In the genomic region with DNA sequence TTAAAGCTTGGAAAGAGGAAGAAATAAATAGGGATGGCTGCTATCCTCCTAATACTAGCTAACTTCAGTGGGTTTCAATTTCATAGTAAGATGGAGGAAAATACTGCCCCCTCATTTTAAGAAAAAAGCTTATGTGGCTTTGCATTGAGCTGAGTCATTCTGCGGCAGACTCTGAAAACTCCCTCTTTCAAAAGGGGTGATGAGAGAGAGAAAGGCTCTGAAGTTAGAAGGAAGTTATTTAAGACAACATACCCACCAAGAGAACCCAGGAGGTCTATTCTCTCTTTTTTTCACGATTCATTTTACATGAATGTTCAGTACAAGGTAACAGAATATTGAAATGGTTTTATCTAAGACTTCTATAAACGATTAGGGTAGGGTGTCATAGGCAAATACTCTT, we compare ENCODE assay signal across 12 cellular contexts. TPM values are rescaled to one million over a fixed set of nuclear protein-coding genes. Genes with fewer than 3 reads are reported as not detected.
A peak's percentile ranks its signal among the peaks of the same experiment; 100 is the strongest.
DNase-seq lines count a peak whose midpoint lies in the region; ATAC-seq and TF ChIP-seq lines count a peak whose summit lies in the region.
"Had no signal": no experiment of that assay in that cellular context is flagged by ENCODE, and none has a peak within 500 bp of the region (broad histone marks: within the 10 kb centered on the region; RNA-seq: fewer than 3 reads in every experiment).

No MANE protein-coding gene starts in this region.

- peaks cover 21% of the 10 kb centered on the region for H3K4me1 Mint-ChIP-seq in T-helper 17 cell
- no peaks in the 10 kb centered on the region for H3K4me1 Mint-ChIP-seq in type B pancreatic cell (ENCODE audit: unreplicated experiment)

- H3K36me3 ChIP-seq in H7 (replicated peaks; ENCODE audit: control insufficient read depth, insufficient read depth, low read length) (no peaks in the 10 kb centered on the region), OCI-LY7 (ENCODE audit: insufficient read depth, low read length) (no peaks in the 10 kb centered on the region)
- H3K36me3 ChIP-seq: upper lobe of right lung had no signal

- peaks cover 100% of the 10 kb centered on the region for H3K27me3 ChIP-seq in H7 (ENCODE audit: control insufficient read depth, insufficient read depth, low read length)

- peak; percentile 64 for ATAC-seq in GM18499 (IDR thresholded peaks at IDR 0.05; ENCODE audit: insufficient read depth, unreplicated experiment)
- peak; percentile 41 for ATAC-seq in GM19463 (IDR thresholded peaks at IDR 0.05; ENCODE audit: unreplicated experiment)
- ATAC-seq in HG03095 (IDR thresholded peaks at IDR 0.05; ENCODE audit: unreplicated experiment): peak; percentile 60
- peak; percentile 40 for ATAC-seq in T-helper 17 cell
- ATAC-seq: left colon, upper lobe of right lung had no signal

- intact Hi-C loops in OCI-LY7 (cut with micrococcal nuclease; ENCODE audit: unreplicated experiment): no loop called here

- TF ChIP-seq CTCF in type B pancreatic cell (conservative IDR thresholded peaks at IDR 0.05) (no peak), OCI-LY7 (conservative IDR thresholded peaks at IDR 0.05; ENCODE audit: low read length) (no peak)

- no peak overlapping the region for H3K27ac Mint-ChIP-seq in T-helper 17 cell
- no peak overlapping the region for H3K27ac Mint-ChIP-seq in type B pancreatic cell

- no peaks in the 10 kb centered on the region for H3K9me2 ChIP-seq in OCI-LY7 (ENCODE audit: insufficient read depth, low read length)

- H3K79me2 ChIP-seq in OCI-LY7 (ENCODE audit: insufficient read depth, low read depth, low read length): no peaks in the 10 kb centered on the region

- CTCF ChIA-PET in OCI-LY7 (lab: Charles Lee; ENCODE audit: unreplicated experiment): no interaction called here

- H3K4me2 ChIP-seq in OCI-LY7 (ENCODE audit: low read length): no peak overlapping the region
- H3K4me2 ChIP-seq: PC-9 had no signal

- H3K36me3 Mint-ChIP-seq in T-helper 17 cell (ENCODE audit: low read depth) (no peaks in the 10 kb centered on the region), type B pancreatic cell (no peaks in the 10 kb centered on the region)

- no peaks in the 10 kb centered on the region for H4K20me1 ChIP-seq in OCI-LY7 (ENCODE audit: insufficient read depth, low read length)

- H3K27me3 Mint-ChIP-seq in T-helper 17 cell (peaks cover 79% of the 10 kb centered on the region), type B pancreatic cell (peaks cover 92% of the 10 kb centered on the region)

- no peak overlapping the region for H3K4me3 ChIP-seq in H7 (ENCODE audit: insufficient read depth, low read depth, low read length)
- no peak overlapping the region for H3K4me3 ChIP-seq in OCI-LY7 (ENCODE audit: low read depth, low read length, poor library complexity, severe bottlenecking)
- H3K4me3 ChIP-seq: PC-9, upper lobe of right lung had no signal

- H3K27ac ChIP-seq in OCI-LY7 (ENCODE audit: low read depth, low read length, poor library complexity, severe bottlenecking): no peak overlapping the region
- H3K27ac ChIP-seq: PC-9, upper lobe of right lung had no signal

- H3K4me3 Mint-ChIP-seq in T-helper 17 cell (no peak overlapping the region), type B pancreatic cell (no peak overlapping the region)

- H2AFZ ChIP-seq in OCI-LY7 (ENCODE audit: low read length): no peak overlapping the region
- H2AFZ ChIP-seq: PC-9 had no signal

- BruUV-seq in OCI-LY7 (replicated peaks; lab: Mats Ljungman, UMichigan): no TSS peak

- POLR2A ChIA-PET in OCI-LY7 (lab: Charles Lee): interaction anchor here (1.4 kb wide), 1 partner anchor 36 kb away, joined by 4 read pairs; no protein-coding TSS in a partner anchor

- H3K9me3 Mint-ChIP-seq in type B pancreatic cell: no peaks in the 10 kb centered on the region

- DNase-seq in T-helper 17 cell (no peak), type B pancreatic cell (ENCODE audit: extremely low spot score, unreplicated experiment) (no peak), NCI-H146 (lab: John Stamatoyannopoulos, UW) (no peak), H7 (no peak), OCI-LY7 (ENCODE audit: low spot score) (no peak)
- DNase-seq: activated CD8-positive, alpha-beta memory T cell treated with anti-CD3 and anti-CD28 coated beads, Interleukin-2, amount 50 U/mL, for 4 hours; left colon; PC-9; upper lobe of right lung had no signal

- H3K9me3 ChIP-seq in T-helper 17 cell (ENCODE audit: control insufficient read depth, low read length, poor library complexity, severe bottlenecking): peaks cover 10% of the 10 kb centered on the region
- no peaks in the 10 kb centered on the region for H3K9me3 ChIP-seq in OCI-LY7 (ENCODE audit: low read length)
- H3K9me3 ChIP-seq: upper lobe of right lung had no signal

- H3K4me1 ChIP-seq in OCI-LY7 (ENCODE audit: insufficient read depth, low read length, poor library complexity, severe bottlenecking): no peaks in the 10 kb centered on the region

RNA-seq across cellular contexts. Expression of a gene that starts 4.5 kb away (rescaled TPM):
- total RNA-seq in T-helper 17 cell (not detected), type B pancreatic cell (ENCODE audit: low replicate concordance) (not detected in 2 replicates), OCI-LY7 (2022) (not detected in 2 replicates)
- total RNA-seq in H7 (2014; rRNA removed; shearing (Covaris generic)): 0.14 TPM in 1 of 2 replicates, not detected in the other
- total RNA-seq in OCI-LY7 (2014; rRNA removed; shearing (Covaris generic)): 0.16 TPM in 1 of 2 replicates, not detected in the other
- total RNA-seq: left colon, PC-9, upper lobe of right lung had no signal

RNA-seq across cellular contexts. Expression of a gene that starts 42.7 kb away (rescaled TPM):
- total RNA-seq in T-helper 17 cell (10 to 100 TPM; 38.0 to 43.5 TPM), type B pancreatic cell (ENCODE audit: low replicate concordance) (52.0 and 61.2 TPM in 2 replicates), OCI-LY7 (2022) (89.1 and 91.9 TPM in 2 replicates)
- 118 and 127 TPM in 2 replicates for total RNA-seq in H7 (2014; rRNA removed; shearing (Covaris generic))
- total RNA-seq in OCI-LY7 (2014; rRNA removed; shearing (Covaris generic)): 53.4 and 58.4 TPM in 2 replicates
